ENCODE assay signal across 29 cellular contexts in the genomic region with DNA sequence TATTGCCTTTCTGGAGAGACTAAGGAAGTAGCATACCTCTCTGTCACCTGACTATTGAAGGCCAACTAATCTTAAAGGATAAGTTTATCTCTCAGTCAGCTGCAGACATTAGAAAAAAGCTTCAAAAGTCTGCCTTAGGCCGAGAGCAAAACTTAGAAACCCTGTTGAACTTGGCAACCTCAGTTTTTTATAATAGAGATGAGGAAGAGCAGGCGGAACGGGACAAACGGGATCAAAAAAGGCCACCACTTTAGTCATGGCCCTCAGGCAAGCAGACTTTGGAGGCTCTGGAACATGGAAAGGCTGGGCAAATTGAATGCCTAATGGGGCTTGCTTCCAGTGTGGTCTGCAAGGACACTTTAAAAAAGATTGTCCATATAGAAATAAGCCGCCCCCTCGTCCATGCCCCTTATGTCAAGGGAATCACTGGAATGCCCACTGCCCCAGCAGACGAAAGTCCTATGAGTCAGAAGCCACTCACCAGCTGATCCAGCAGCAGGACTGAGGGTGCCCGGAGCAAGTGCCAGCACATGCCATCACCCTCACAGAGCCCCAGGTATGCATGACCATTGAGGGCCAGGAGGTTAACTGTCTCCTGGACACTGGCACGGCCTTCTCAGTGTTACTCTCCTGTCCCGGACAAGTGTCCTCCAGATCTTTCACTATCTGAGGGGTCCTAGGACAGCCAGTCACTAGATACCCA.
"Had no signal": no experiment of that assay in that cellular context is flagged by ENCODE, and none has a peak within 500 bp of the region (broad histone marks: within the 10 kb centered on the region; RNA-seq: fewer than 3 reads in every experiment).

No MANE protein-coding gene starts in this region.

- DNase-seq: effector CD8-positive, alpha-beta T cell; endodermal cell; foreskin melanocyte; hypothalamus; immature natural killer cell; islet precursor cell; kidney glomerular epithelial cell; left ventricle myocardium superior; lower lobe of right lung; natural killer cell; pancreas; stimulated activated CD4-positive, alpha-beta T cell treated with anti-CD3 and anti-CD28 coated beads, Interleukin-12 subunit alpha, Interleukin-12 subunit beta, amount 100 ng/mL, for 4 hours; stimulated activated CD4-positive, alpha-beta T cell treated with anti-CD3 and anti-CD28 coated beads, Interleukin-1b, Interleukin-23, amount 100 ng/mL, for 48 hours; stimulated activated CD4-positive, alpha-beta T cell treated with anti-CD3 and anti-CD28 coated beads, Interleukin-4, amount 100 ng/mL, for 1 hour; stimulated activated CD8-positive, alpha-beta memory T cell treated with anti-CD3 and anti-CD28 coated beads, Interleukin-4, amount 100 ng/mL, for 48 hours; stimulated activated naive CD4-positive, alpha-beta T cell; stimulated activated naive CD8-positive, alpha-beta T cell treated with anti-CD3 and anti-CD28 coated beads, Interleukin-15, amount 100 ng/mL, for 72 hours; transverse colon had no signal

- H3K9me3 Mint-ChIP-seq: natural killer cell had no signal

- H3K4me1 ChIP-seq: esophagus muscularis mucosa, lower lobe of right lung, pancreas, right atrium auricular region, suprapubic skin, transverse colon, vagina had no signal

- FAIRE-seq: colon, pancreas had no signal

- H3K4me3 Mint-ChIP-seq: dendritic cell treated with granulocyte-macrophage colony-stimulating factor and Interleukin-4, amounts not matched to agents 40 ng/mL and 50 ng/mL, for 4 days; endodermal cell; immature natural killer cell; memory B cell; natural killer cell; stimulated activated naive CD8-positive, alpha-beta T cell treated with anti-CD3 and anti-CD28 coated beads, Interleukin-15, amount 100 ng/mL, for 72 hours had no signal

- H3K4me3 ChIP-seq: esophagus muscularis mucosa, lower lobe of right lung, pancreas, right atrium auricular region, smooth muscle cell, suprapubic skin, transverse colon, vagina had no signal

- H3K27ac ChIP-seq: esophagus muscularis mucosa, lower lobe of right lung, neutrophil, pancreas, right atrium auricular region, suprapubic skin, transverse colon, vagina had no signal

- H3K4me2 ChIP-seq: smooth muscle cell had no signal

- H3K27ac Mint-ChIP-seq: dendritic cell treated with granulocyte-macrophage colony-stimulating factor and Interleukin-4, amounts not matched to agents 40 ng/mL and 50 ng/mL, for 4 days; endodermal cell; immature natural killer cell; memory B cell; natural killer cell; progenitor cell of endocrine pancreas; stimulated activated naive CD8-positive, alpha-beta T cell treated with anti-CD3 and anti-CD28 coated beads, Interleukin-15, amount 100 ng/mL, for 72 hours had no signal

- H3K27me3 Mint-ChIP-seq: dendritic cell treated with granulocyte-macrophage colony-stimulating factor and Interleukin-4, amounts not matched to agents 40 ng/mL and 50 ng/mL, for 4 days; progenitor cell of endocrine pancreas; stimulated activated naive CD8-positive, alpha-beta T cell treated with anti-CD3 and anti-CD28 coated beads, Interleukin-15, amount 100 ng/mL, for 72 hours had no signal

- H3K9me3 ChIP-seq: esophagus muscularis mucosa, neutrophil, pancreas, transverse colon, vagina had no signal

- H3K36me3 Mint-ChIP-seq: immature natural killer cell, memory B cell, natural killer cell had no signal

- H3K27me3 ChIP-seq: esophagus muscularis mucosa, neutrophil, pancreas, right atrium auricular region, suprapubic skin, transverse colon, vagina had no signal

- ATAC-seq: left ventricle myocardium superior; lower lobe of right lung; natural killer cell; pancreas; sciatic nerve; stimulated activated naive CD8-positive, alpha-beta T cell treated with anti-CD3 and anti-CD28 coated beads, Interleukin-15, amount 100 ng/mL, for 72 hours had no signal

- H3K4me1 Mint-ChIP-seq: immature natural killer cell; memory B cell; natural killer cell; stimulated activated naive CD8-positive, alpha-beta T cell treated with anti-CD3 and anti-CD28 coated beads, Interleukin-15, amount 100 ng/mL, for 72 hours had no signal

- H3K36me3 ChIP-seq: esophagus muscularis mucosa, lower lobe of right lung, neutrophil, pancreas, right atrium auricular region, suprapubic skin, transverse colon, vagina had no signal
